In genomic region chr7:7819442-7820247, GRCh38 we compare ENCODE assay signal across 15 cellular contexts.
DNase-seq lines count a peak whose midpoint lies in the region; ATAC-seq and TF ChIP-seq lines count a peak whose summit lies in the region.
"Had no signal": no experiment of that assay in that cellular context is flagged by ENCODE, and none has a peak within 500 bp of the region (broad histone marks: within the 10 kb centered on the region; RNA-seq: fewer than 3 reads in every experiment).

No MANE protein-coding gene starts in this region.

- DNase-seq in stimulated activated naive CD8-positive, alpha-beta T cell treated with anti-CD3 and anti-CD28 coated beads, Interleukin-15, amount 100 ng/mL, for 72 hours, result no peak
- no peak for DNase-seq in stimulated activated naive CD8-positive, alpha-beta T cell treated with anti-CD3 and anti-CD28 coated beads, Interleukin-15, Interleukin-2, amounts not matched to agents 100 U/mL and 50 U/mL, for 24 hours
- no peak for DNase-seq in HT-29 (ENCODE audit: low spot score)
- no peak for DNase-seq in left ventricle myocardium inferior
- DNase-seq in NOMO-1 treated with dmso at 0.1 percent for 144 hours (lab: John Stamatoyannopoulos, UW; ENCODE audit: unreplicated experiment), result no peak
- no peak for DNase-seq in T-helper 2 cell treated with Interferon-gamma antibody and Interleukin-4, amounts not matched to agents 5 μg/mL and 100 μg/mL, for 36 hours (ENCODE audit: low spot score)
- DNase-seq: activated CD4-positive, alpha-beta T cell treated with anti-CD3 and anti-CD28 coated beads for 48 hours; activated naive CD4-positive, alpha-beta T cell treated with anti-CD3 and anti-CD28 coated beads for 36 hours; MG63; NCI-H526 treated with DMSO at 0.1 percent for 48 hours had no signal

- intact Hi-C loops in left ventricle myocardium inferior (cut with micrococcal nuclease), result no loop called here

- TF ChIP-seq CTCF in left ventricle myocardium inferior (IDR thresholded peaks at IDR 0.05; ENCODE audit: borderline replicate concordance), result no peak

- no peaks in the 10 kb centered on the region for H3K9me3 ChIP-seq in left ventricle myocardium inferior (replicated peaks)
- H3K9me3 ChIP-seq: MG63 had no signal

- H3K36me3 Mint-ChIP-seq in T-helper 2 cell treated with Interferon-gamma antibody and Interleukin-4, amounts not matched to agents 5 μg/mL and 100 μg/mL, for 36 hours (ENCODE audit: low read depth), result peaks cover 12% of the 10 kb centered on the region

- no peak overlapping the region for H3K4me3 ChIP-seq in left ventricle myocardium inferior
- H3K4me3 ChIP-seq: MG63, SK-N-MC had no signal

- no peak overlapping the region for H3K27ac ChIP-seq in left ventricle myocardium inferior (replicated peaks)
- H3K27ac ChIP-seq: HL-60, SK-N-MC had no signal

- peaks cover 5 to 6% of the 10 kb centered on the region in 2 donors for H3K9me3 Mint-ChIP-seq in stimulated activated naive CD8-positive, alpha-beta T cell treated with anti-CD3 and anti-CD28 coated beads, Interleukin-15, amount 100 ng/mL, for 72 hours
- H3K9me3 Mint-ChIP-seq in T-helper 2 cell treated with Interferon-gamma antibody and Interleukin-4, amounts not matched to agents 5 μg/mL and 100 μg/mL, for 36 hours, result peaks cover 8% of the 10 kb centered on the region

- no peaks in the 10 kb centered on the region for H3K4me1 ChIP-seq in left ventricle myocardium inferior

- H3K4me1 Mint-ChIP-seq in stimulated activated naive CD8-positive, alpha-beta T cell treated with anti-CD3 and anti-CD28 coated beads, Interleukin-15, amount 100 ng/mL, for 72 hours, result peaks cover 37% of the 10 kb centered on the region
- peaks cover 36% of the 10 kb centered on the region for H3K4me1 Mint-ChIP-seq in T-helper 2 cell treated with Interferon-gamma antibody and Interleukin-4, amounts not matched to agents 5 μg/mL and 100 μg/mL, for 36 hours (ENCODE audit: low read depth)

- H3K4me3 Mint-ChIP-seq in stimulated activated naive CD8-positive, alpha-beta T cell treated with anti-CD3 and anti-CD28 coated beads, Interleukin-15, amount 100 ng/mL, for 72 hours, result no peak overlapping the region
- no peak overlapping the region for H3K4me3 Mint-ChIP-seq in T-helper 2 cell treated with Interferon-gamma antibody and Interleukin-4, amounts not matched to agents 5 μg/mL and 100 μg/mL, for 36 hours
- H3K4me3 Mint-ChIP-seq: activated naive CD4-positive, alpha-beta T cell treated with anti-CD3 and anti-CD28 coated beads for 36 hours; neural crest cell had no signal

- no peaks in the 10 kb centered on the region for H3K36me3 ChIP-seq in left ventricle myocardium inferior
- H3K36me3 ChIP-seq: MG63 had no signal

- no peaks in the 10 kb centered on the region for H3K27me3 Mint-ChIP-seq in stimulated activated naive CD8-positive, alpha-beta T cell treated with anti-CD3 and anti-CD28 coated beads, Interleukin-15, amount 100 ng/mL, for 72 hours
- no peaks in the 10 kb centered on the region for H3K27me3 Mint-ChIP-seq in T-helper 2 cell treated with Interferon-gamma antibody and Interleukin-4, amounts not matched to agents 5 μg/mL and 100 μg/mL, for 36 hours (ENCODE audit: low read depth)

- no peaks in the 10 kb centered on the region for H3K27me3 ChIP-seq in left ventricle myocardium inferior (ENCODE audit: low read depth)
- H3K27me3 ChIP-seq: MG63 had no signal

- ATAC-seq in stimulated activated naive CD8-positive, alpha-beta T cell treated with anti-CD3 and anti-CD28 coated beads, Interleukin-15, amount 100 ng/mL, for 72 hours, result peak; percentile 47
- ATAC-seq in stimulated activated naive CD8-positive, alpha-beta T cell treated with anti-CD3 and anti-CD28 coated beads, Interleukin-15, Interleukin-2, amounts not matched to agents 100 U/mL and 50 U/mL, for 24 hours, result no peak
- ATAC-seq in HG02678 (IDR thresholded peaks at IDR 0.05; ENCODE audit: unreplicated experiment) (peak; percentile 43), HG03457 (IDR thresholded peaks at IDR 0.05; ENCODE audit: unreplicated experiment) (peak; percentile 40)

- no peak overlapping the region for H3K27ac Mint-ChIP-seq in stimulated activated naive CD8-positive, alpha-beta T cell treated with anti-CD3 and anti-CD28 coated beads, Interleukin-15, amount 100 ng/mL, for 72 hours
- H3K27ac Mint-ChIP-seq in T-helper 2 cell treated with Interferon-gamma antibody and Interleukin-4, amounts not matched to agents 5 μg/mL and 100 μg/mL, for 36 hours, result no peak overlapping the region
- H3K27ac Mint-ChIP-seq: activated naive CD4-positive, alpha-beta T cell treated with anti-CD3 and anti-CD28 coated beads for 36 hours had no signal
